Comparison of ENCODE assay signal across 1 cellular context in genomic region chr10:132364594-132364970, GRCh38.
A peak's percentile ranks its signal among the peaks of the same experiment; 100 is the strongest.
TF ChIP-seq lines count a peak whose summit lies in the region.

No MANE protein-coding gene starts in this region.

TF ChIP-seq in K562, 482 proteins besides CTCF, POLR2A, EP300 and RAD21:
- TF ChIP-seq CREBBP (IDR thresholded peaks at IDR 0.05; ENCODE audit: low read depth, low read length) (peak; percentile 6), SMARCE1 (IDR thresholded peaks at IDR 0.05) (no peak), EGR1 (conservative IDR thresholded peaks at IDR 0.05) (peak; percentile 35; the same call in 1 of the 2 replicates), POU5F1 (IDR thresholded peaks at IDR 0.05; ENCODE audit: borderline replicate concordance, low read depth, low read length, partially characterized antibody) (no peak)
